ENCODE assay signal across 1 cellular context in genomic region chr5:163478982-163479271, GRCh38.
TF ChIP-seq lines count a peak whose summit lies in the region.

No MANE protein-coding gene starts in this region.

TF ChIP-seq in SK-N-SH, 30 proteins besides CTCF, POLR2A, EP300 and RAD21 (continued from another document):
- TF ChIP-seq, protein P1, sequence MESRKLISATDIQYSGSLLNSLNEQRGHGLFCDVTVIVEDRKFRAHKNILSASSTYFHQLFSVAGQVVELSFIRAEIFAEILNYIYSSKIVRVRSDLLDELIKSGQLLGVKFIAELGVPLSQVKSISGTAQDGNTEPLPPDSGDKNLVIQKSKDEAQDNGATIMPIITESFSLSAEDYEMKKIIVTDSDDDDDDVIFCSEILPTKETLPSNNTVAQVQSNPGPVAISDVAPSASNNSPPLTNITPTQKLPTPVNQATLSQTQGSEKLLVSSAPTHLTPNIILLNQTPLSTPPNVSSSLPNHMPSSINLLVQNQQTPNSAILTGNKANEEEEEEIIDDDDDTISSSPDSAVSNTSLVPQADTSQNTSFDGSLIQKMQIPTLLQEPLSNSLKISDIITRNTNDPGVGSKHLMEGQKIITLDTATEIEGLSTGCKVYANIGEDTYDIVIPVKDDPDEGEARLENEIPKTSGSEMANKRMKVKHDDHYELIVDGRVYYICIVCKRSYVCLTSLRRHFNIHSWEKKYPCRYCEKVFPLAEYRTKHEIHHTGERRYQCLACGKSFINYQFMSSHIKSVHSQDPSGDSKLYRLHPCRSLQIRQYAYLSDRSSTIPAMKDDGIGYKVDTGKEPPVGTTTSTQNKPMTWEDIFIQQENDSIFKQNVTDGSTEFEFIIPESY (IDR thresholded peaks at IDR 0.05; ENCODE audit: borderline replicate concordance, low read depth) = no peak
- TF ChIP-seq NFIC (IDR thresholded peaks at IDR 0.05; ENCODE audit: borderline replicate concordance) (no peak), FOXJ3 (CRISPR knock-in tag; IDR thresholded peaks at IDR 0.05) (no peak), MAX (IDR thresholded peaks at IDR 0.05; ENCODE audit: low read depth) (no peak), SIN3A (IDR thresholded peaks at IDR 0.05; ENCODE audit: borderline replicate concordance, low read depth, low read length) (no peak), NRF1 (IDR thresholded peaks at IDR 0.05; ENCODE audit: low read depth, low read length) (no peak), ELF1 (IDR thresholded peaks at IDR 0.05) (no peak), MXI1 (IDR thresholded peaks at IDR 0.05; ENCODE audit: low read depth, low read length) (no peak), SMC3 (IDR thresholded peaks at IDR 0.05; ENCODE audit: low read depth, low read length) (no peak), USF2 (IDR thresholded peaks at IDR 0.05; ENCODE audit: borderline replicate concordance, low read depth, low read length) (no peak), REST (IDR thresholded peaks at IDR 0.05; ENCODE audit: low read depth, low read length) (no peak)
- TF ChIP-seq, protein P2, sequence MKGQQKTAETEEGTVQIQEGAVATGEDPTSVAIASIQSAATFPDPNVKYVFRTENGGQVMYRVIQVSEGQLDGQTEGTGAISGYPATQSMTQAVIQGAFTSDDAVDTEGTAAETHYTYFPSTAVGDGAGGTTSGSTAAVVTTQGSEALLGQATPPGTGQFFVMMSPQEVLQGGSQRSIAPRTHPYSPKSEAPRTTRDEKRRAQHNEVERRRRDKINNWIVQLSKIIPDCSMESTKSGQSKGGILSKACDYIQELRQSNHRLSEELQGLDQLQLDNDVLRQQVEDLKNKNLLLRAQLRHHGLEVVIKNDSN (IDR thresholded peaks at IDR 0.05; ENCODE audit: borderline replicate concordance, low read depth) = no peak
